19 cellular contexts compared by ENCODE assay signal in the genomic region with DNA sequence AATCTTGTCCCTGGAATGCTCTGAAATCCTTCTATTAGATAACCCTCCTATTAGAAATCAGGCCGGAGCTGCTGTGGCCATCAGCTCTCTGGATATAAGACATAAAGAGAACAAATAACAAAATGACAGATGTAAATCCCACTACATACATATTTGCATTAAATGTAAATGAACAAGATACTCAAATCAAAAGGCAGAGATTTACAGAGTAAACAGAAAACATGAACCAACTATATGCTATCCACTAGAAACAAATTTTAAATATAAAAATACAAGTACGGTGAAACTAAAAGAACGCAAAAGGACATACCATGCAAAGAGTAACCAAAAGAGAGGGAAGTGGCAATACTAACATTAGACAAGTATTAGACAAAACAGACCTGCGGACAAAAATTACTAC. TPM values are rescaled to one million over a fixed set of nuclear protein-coding genes. Genes with fewer than 3 reads are reported as not detected.
DNase-seq lines count a peak whose midpoint lies in the region; ATAC-seq, FAIRE-seq and TF ChIP-seq lines count a peak whose summit lies in the region.
"Had no signal": no experiment of that assay in that cellular context is flagged by ENCODE, and none has a peak within 500 bp of the region (broad histone marks: within the 10 kb centered on the region; RNA-seq: fewer than 3 reads in every experiment).

No MANE protein-coding gene starts in this region.

- CTCF ChIA-PET in HEK293 (lab: Yijun Ruan, JAX) (no interaction called here), K562 (lab: Yijun Ruan, JAX; ENCODE audit: low intra/inter-chr PET ratio) (no interaction called here)

- H3K4me1 ChIP-seq in BLaER1: peaks cover 79% of the 10 kb centered on the region
- peaks cover 7% of the 10 kb centered on the region for H3K4me1 ChIP-seq in HEK293 (ENCODE audit: control insufficient read depth, insufficient read depth, low read length)
- peaks cover 0 to under 1% of the 10 kb centered on the region in 2 experiments; a peak in 2 of 5 replicates for H3K4me1 ChIP-seq in K562 (replicated peaks in 1 of 2; ENCODE audit: control insufficient read depth in 2 of 2, insufficient read depth in 2 of 2, low read length in 2 of 2)
- peaks cover 0 to 54% of the 10 kb centered on the region in 2 donors for H3K4me1 ChIP-seq in left lung
- peaks cover 1% of the 10 kb centered on the region for H3K4me1 ChIP-seq in right cardiac atrium (ENCODE audit: control insufficient read depth, insufficient read depth, low read length)

- FAIRE-seq in K562 (lab: Jason Lieb, UNC): no peak
- FAIRE-seq: GM12891, GM18507, H54 had no signal

- peaks cover 3% of the 10 kb centered on the region for H3K9me1 ChIP-seq in K562 (ENCODE audit: control insufficient read depth, insufficient read depth, low read length)

- peaks cover 39% of the 10 kb centered on the region for H3K36me3 ChIP-seq in BLaER1
- H3K36me3 ChIP-seq in HEK293 (ENCODE audit: control insufficient read depth in 2 of 2, insufficient read depth in 1 of 2, low read length in 2 of 2): no peaks in the 10 kb centered on the region
- no peaks in the 10 kb centered on the region for H3K36me3 ChIP-seq in K562 (ENCODE audit: control insufficient read depth, insufficient read depth, low read length)
- H3K36me3 ChIP-seq in left lung: no peaks in the 10 kb centered on the region
- H3K36me3 ChIP-seq: HAP-1 had no signal

- ATAC-seq in K562 (no peak), left lung (no peak), right cardiac atrium (no peak)

- in situ Hi-C loops in K562 (cut with MboI): no loop called here

- no peak for TF ChIP-seq EP300 in K562 (IDR thresholded peaks at IDR 0.05; ENCODE audit: low read length)

- H3K27me3 ChIP-seq in BLaER1: no peaks in the 10 kb centered on the region
- H3K27me3 ChIP-seq in K562 (ENCODE audit: control insufficient read depth in 2 of 2, insufficient read depth in 2 of 2, low read length in 2 of 2): no peaks in the 10 kb centered on the region
- H3K27me3 ChIP-seq in left lung: no peaks in the 10 kb centered on the region
- H3K27me3 ChIP-seq in right cardiac atrium (ENCODE audit: control insufficient read depth, insufficient read depth): no peaks in the 10 kb centered on the region

- H3K4me3 ChIP-seq in BLaER1: no peak overlapping the region
- no peak overlapping the region for H3K4me3 ChIP-seq in HEK293 (ENCODE audit: low read depth, low read length)
- H3K4me3 ChIP-seq in K562: no peak overlapping the region
- no peak overlapping the region for H3K4me3 ChIP-seq in lower leg skin (ENCODE audit: low read depth, poor library complexity, severe bottlenecking)
- H3K4me3 ChIP-seq in left lung: no peak overlapping the region
- H3K4me3 ChIP-seq in right cardiac atrium (ENCODE audit: low read length): no peak overlapping the region
- H3K4me3 ChIP-seq: HAP-1 had no signal

- H3K9me3 ChIP-seq in BLaER1 (peaks cover 25% of the 10 kb centered on the region), HEK293 (ENCODE audit: control insufficient read depth, insufficient read depth, low read depth, low read length) (no peaks in the 10 kb centered on the region), K562 (replicated peaks; ENCODE audit: control insufficient read depth, insufficient read depth, low read depth, low read length) (no peaks in the 10 kb centered on the region), left lung (no peaks in the 10 kb centered on the region), right cardiac atrium (ENCODE audit: control insufficient read depth, low read length) (no peaks in the 10 kb centered on the region)

- TF ChIP-seq RAD21 in K562 (CRISPR knock-in tag; conservative IDR thresholded peaks at IDR 0.05 in 1 of 2, IDR thresholded peaks at IDR 0.05 in 1 of 2): no peak

- TF ChIP-seq CTCF in HEK293 (tag by site-specific recombination; IDR thresholded peaks at IDR 0.05): no peak
- no peak for TF ChIP-seq CTCF in K562 (IDR thresholded peaks at IDR 0.05 in 2 of 3, conservative IDR thresholded peaks at IDR 0.05 in 1 of 3; ENCODE audit: insufficient read depth in 2 of 3, low read depth in 1 of 3, low read length in 3 of 3)
- no peak for TF ChIP-seq CTCF in lower leg skin (IDR thresholded peaks at IDR 0.05)
- no peak for TF ChIP-seq CTCF in left lung (IDR thresholded peaks at IDR 0.05)

- intact Hi-C loops in K562 (cut with micrococcal nuclease): no loop called here
- intact Hi-C loops in lower leg skin (cut with DNase I; ENCODE audit: low total_unique reads): no loop called here
- intact Hi-C loops in left lung (cut with DNase I): no loop called here
- intact Hi-C loops in right cardiac atrium (cut with DNase I): no loop called here

- no peak overlapping the region for H3K9ac ChIP-seq in BLaER1
- no peak overlapping the region for H3K9ac ChIP-seq in K562 (ENCODE audit: insufficient read depth in 1 of 2, low read depth in 2 of 2, low read length in 2 of 2)

- H3K4me2 ChIP-seq in BLaER1 (peak overlapping the region; percentile 65), K562 (ENCODE audit: insufficient read depth, low read length) (no peak overlapping the region)

- POLR2A ChIA-PET in HEK293 (lab: Yijun Ruan, JAX) (no interaction called here), K562 (lab: Yijun Ruan, JAX) (no interaction called here)

- 95% methylated on average over 4 of the region's 4 CpGs for WGBS in K562 (ENCODE audit: insufficient coverage, low coverage, missing lambda C conversion rate)
- WGBS in lower leg skin, 2 donors: 97 to 98% methylated on average over 4 of the region's 4 CpGs
- WGBS in right cardiac atrium: 98% methylated on average over 4 of the region's 4 CpGs

- TF ChIP-seq POLR2A in K562 (conservative IDR thresholded peaks at IDR 0.05): no peak
- TF ChIP-seq POLR2A in lower leg skin (IDR thresholded peaks at IDR 0.05): no peak

- peaks cover 89% of the 10 kb centered on the region for H4K20me1 ChIP-seq in BLaER1
- H4K20me1 ChIP-seq in K562 (replicated peaks; ENCODE audit: control insufficient read depth, insufficient read depth, low read length): peaks cover 4% of the 10 kb centered on the region; the same call in 1 of the 2 replicates

- no peak for DNase-seq in K562 (ENCODE audit: extremely low read depth in 1 of 4, low spot score in 3 of 4)
- no peak for DNase-seq in lower leg skin (ENCODE audit: low spot score in 2 of 2)
- no peak for DNase-seq in left lung
- DNase-seq in right cardiac atrium: no peak
- DNase-seq: C1 segment of cervical spinal cord; Calu3; CD4-positive, alpha-beta memory T cell; COR-L47; DMS53; DMS79 treated with DMSO at 0.1 percent for 48 hours; GF-D8; GOT3 had no signal

- H3K27ac ChIP-seq in BLaER1 (no peak overlapping the region; the same call in 1 of the 2 replicates), HEK293 (ENCODE audit: extremely low read depth, low read depth, low read length) (no peak overlapping the region), K562 (ENCODE audit: extremely low read depth, low read depth, low read length) (no peak overlapping the region), temporal lobe (ENCODE audit: low read depth, low read length) (peak overlapping the region; percentile 11), left lung (no peak overlapping the region), right cardiac atrium (ENCODE audit: low read length) (no peak overlapping the region)

- no peak overlapping the region for H2AFZ ChIP-seq in K562 (ENCODE audit: low read depth, low read length)

- no TSS peak for BruUV-seq in K562 (replicated peaks; lab: Mats Ljungman, UMichigan)

- H3K79me2 ChIP-seq in K562 (ENCODE audit: control insufficient read depth, insufficient read depth, low read length): peaks cover 43% of the 10 kb centered on the region

TF ChIP-seq in HEK293, 187 proteins besides CTCF, POLR2A, EP300 and RAD21 (continues in another document):
- TF ChIP-seq ZBTB6 (tag by site-specific recombination; IDR thresholded peaks at IDR 0.05): no peak

TF ChIP-seq in K562, 482 proteins besides CTCF, POLR2A, EP300 and RAD21 (continues in another document):
- TF ChIP-seq XRCC3 (IDR thresholded peaks at IDR 0.05): no peak

RNA-seq across cellular contexts. Expression of gene CYFIP1, which starts 10.7 kb away (rescaled TPM):
- 71.4 and 94.0 TPM in 2 replicates for total RNA-seq in K562 (2011; cell fraction: chromatin; rRNA removed; ENCODE audit: low replicate concordance)
- total RNA-seq in K562 (2011; cell fraction: nucleolus; rRNA removed): 39.1 and 52.5 TPM in 2 replicates
- 51.9 and 52.3 TPM in 2 replicates for total RNA-seq in K562 (2011; cell fraction: nucleoplasm; rRNA removed)
- total RNA-seq in K562 (2014; rRNA removed) (32.1 and 46.2 TPM in 2 replicates), K562 (2014; rRNA removed; fragmentation: Illumina TruSeq; extraction: Trizol) (24.0 and 27.4 TPM in 2 replicates), K562 (2015; rRNA removed; fragmentation: Illumina TruSeq; extraction: Trizol) (27.0 and 31.4 TPM in 2 replicates), K562 (2021) (58.1 and 59.8 TPM in 2 replicates), temporal lobe (48.7 TPM), lower leg skin (100 to 1,000 TPM in 1 of 4 donors, 10 to 100 TPM in 3; 81.0 to 108 (median 94.6) TPM), left lung (100 to 1,000 TPM; 141 to 164 TPM), right cardiac atrium (10 to 100 TPM; 30.3 to 42.5 (median 36.3) TPM)
- polyA plus RNA-seq in K562 (2011; rRNA removed) (42.7 and 45.8 TPM in 2 replicates), K562 (2014; fragmentation: Illumina TruSeq; extraction: Trizol) (28.3 and 31.8 TPM in 2 replicates), K562 (2014; fragmentation: Nextera tagmentation; extraction: Ambion mirVana) (1 to 10 TPM; 3.8 to 6.6 TPM), K562 (2014; rRNA removed) (28.0 and 31.2 TPM in 2 replicates), right cardiac atrium (12.2 TPM)
- polyA plus RNA-seq in K562 (2011; cell fraction: cytosol; rRNA removed): 56.3 and 68.6 TPM in 2 replicates
- polyA plus RNA-seq in K562 (2011; cell fraction: nucleus; rRNA removed): 78.3 and 80.7 TPM in 2 replicates
- 32.8 and 39.6 TPM in 2 replicates for polyA plus RNA-seq in K562 (2012)
- 76.4 and 89.0 TPM in 2 replicates for polyA minus RNA-seq in K562 (2011; rRNA and poly(A)+ RNA removed)
- 20.4 and 23.9 TPM in 2 replicates for polyA minus RNA-seq in K562 (2011; cell fraction: cytosol; rRNA and poly(A)+ RNA removed)
- polyA minus RNA-seq in K562 (2011; cell fraction: nucleus; rRNA and poly(A)+ RNA removed): 20.5 and 32.2 TPM in 2 replicates
